In the genomic region with DNA sequence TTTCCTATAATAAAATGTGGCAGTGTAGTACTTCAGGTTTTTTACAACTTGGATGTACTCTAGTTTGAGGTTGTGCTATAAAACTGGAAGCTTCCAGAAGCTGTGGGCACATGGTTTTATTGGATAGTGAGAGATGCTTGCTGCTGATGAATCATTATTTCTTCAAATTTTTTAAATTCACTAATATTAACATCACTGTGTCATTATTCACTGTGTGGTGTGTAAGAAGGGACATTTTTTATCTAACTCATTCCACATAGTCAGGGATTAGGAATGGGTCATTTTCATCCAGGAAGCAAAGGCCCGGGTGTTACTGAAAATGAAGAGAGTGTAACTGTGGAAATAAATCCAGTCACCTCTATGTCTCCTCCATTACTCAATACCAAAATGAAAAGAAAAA, we compare ENCODE assay signal across 23 cellular contexts.
DNase-seq lines count a peak whose midpoint lies in the region; ATAC-seq, FAIRE-seq and TF ChIP-seq lines count a peak whose summit lies in the region.
"Had no signal": no experiment of that assay in that cellular context is flagged by ENCODE, and none has a peak within 500 bp of the region (broad histone marks: within the 10 kb centered on the region; RNA-seq: fewer than 3 reads in every experiment).

No MANE protein-coding gene starts in this region.

- H3K4me3 Mint-ChIP-seq in astrocyte (ENCODE audit: unreplicated experiment) = no peak overlapping the region
- H3K4me3 Mint-ChIP-seq in activated T-helper 2 cell treated with anti-CD3 and anti-CD28 coated beads, Interferon-gamma antibody, Interleukin-2, Interleukin-4, amounts not matched to agents 10 μg/mL and 5 μg/mL and 100 μg/mL, durations not matched to agents 14 hours and 24 hours and 36 hours (ENCODE audit: low read depth) = no peak overlapping the region
- H3K4me3 Mint-ChIP-seq: CD8-positive, alpha-beta memory T cell; neural progenitor cell; stimulated activated effector memory CD8-positive, alpha-beta T cell treated with anti-CD3 and anti-CD28 coated beads, Interleukin-12 subunit alpha, Interleukin-12 subunit beta, amount 100 ng/mL, for 72 hours had no signal

- H3K4me3 ChIP-seq in astrocyte (ENCODE audit: insufficient read depth, low read depth, low read length) (no peak overlapping the region), gastrocnemius medialis (no peak overlapping the region)
- H3K4me3 ChIP-seq: heart right ventricle, neural progenitor cell, prostate gland, vagina had no signal

- no peak for ATAC-seq in gastrocnemius medialis
- ATAC-seq: heart right ventricle; HepG2; stimulated activated effector memory CD8-positive, alpha-beta T cell treated with anti-CD3 and anti-CD28 coated beads, Interleukin-12 subunit alpha, Interleukin-12 subunit beta, amount 100 ng/mL, for 72 hours had no signal

- H3K9me3 Mint-ChIP-seq in astrocyte (ENCODE audit: unreplicated experiment) = peaks cover 2% of the 10 kb centered on the region
- H3K9me3 Mint-ChIP-seq in activated T-helper 2 cell treated with anti-CD3 and anti-CD28 coated beads, Interferon-gamma antibody, Interleukin-2, Interleukin-4, amounts not matched to agents 10 μg/mL and 5 μg/mL and 100 μg/mL, durations not matched to agents 14 hours and 24 hours and 36 hours = peaks cover 8% of the 10 kb centered on the region

- H3K36me3 ChIP-seq in astrocyte (ENCODE audit: insufficient read depth, low read length) = no peaks in the 10 kb centered on the region
- no peaks in the 10 kb centered on the region for H3K36me3 ChIP-seq in gastrocnemius medialis
- H3K36me3 ChIP-seq: heart right ventricle, neural progenitor cell, prostate gland, vagina, WERI-Rb-1 had no signal

- no peak overlapping the region for H3K4me2 ChIP-seq in astrocyte (ENCODE audit: low read length)
- H3K4me2 ChIP-seq: neural progenitor cell had no signal

- no peaks in the 10 kb centered on the region for H3K27me3 ChIP-seq in astrocyte (ENCODE audit: insufficient read depth, low read length)
- no peaks in the 10 kb centered on the region for H3K27me3 ChIP-seq in gastrocnemius medialis
- H3K27me3 ChIP-seq: heart right ventricle, neural progenitor cell, vagina had no signal

- in situ Hi-C loops in gastrocnemius medialis (cut with MboI; ENCODE audit: low sequenced_read_pairs in 4 of 4) = no loop called here

- TF ChIP-seq CTCF in astrocyte (IDR thresholded peaks at IDR 0.05; ENCODE audit: insufficient read depth, low read depth, low read length) = no peak
- TF ChIP-seq CTCF in gastrocnemius medialis (IDR thresholded peaks at IDR 0.05 in 4 of 5, conservative IDR thresholded peaks at IDR 0.05 in 1 of 5) = no peak

- peak; percentile 57 for DNase-seq in AG20443 (ENCODE audit: low spot score)
- peak; percentile 3 for DNase-seq in HT1080 (ENCODE audit: low read depth)
- peak; percentile 75 for DNase-seq in astrocyte (ENCODE audit: low read depth)
- peak; percentile 9 for DNase-seq in myocyte (ENCODE audit: low read depth)
- no peak for DNase-seq in urothelium cell line (ENCODE audit: low spot score)
- DNase-seq in activated T-helper 2 cell treated with anti-CD3 and anti-CD28 coated beads, Interferon-gamma antibody, Interleukin-2, Interleukin-4, amounts not matched to agents 10 μg/mL and 5 μg/mL and 100 μg/mL, durations not matched to agents 14 hours and 24 hours and 36 hours (ENCODE audit: low spot score) = no peak
- no peak for DNase-seq in stimulated activated CD4-positive, alpha-beta T cell treated with anti-CD3 and anti-CD28 coated beads, Interleukin-4, amount 100 ng/mL, for 1 hour
- DNase-seq in gastrocnemius medialis = no peak
- DNase-seq: activated CD4-positive, alpha-beta T cell treated with anti-CD3 and anti-CD28 coated beads, Interleukin-2, amount 50 U/mL, for 48 hours; activated CD8-positive, alpha-beta memory T cell treated with anti-CD3 and anti-CD28 coated beads, Interleukin-2, amount 50 U/mL, for 48 hours; AML-193; CD8-positive, alpha-beta memory T cell; DMS53; heart right ventricle; NCI-H1417 treated with DMSO at 0.1 percent for 48 hours; NCI-H524 treated with DMSO at 0.1 percent for 48 hours; T-helper 2 cell; WERI-Rb-1 had no signal

- H3K27ac Mint-ChIP-seq in astrocyte (ENCODE audit: unreplicated experiment) = no peak overlapping the region
- H3K27ac Mint-ChIP-seq in activated T-helper 2 cell treated with anti-CD3 and anti-CD28 coated beads, Interferon-gamma antibody, Interleukin-2, Interleukin-4, amounts not matched to agents 10 μg/mL and 5 μg/mL and 100 μg/mL, durations not matched to agents 14 hours and 24 hours and 36 hours = no peak overlapping the region
- H3K27ac Mint-ChIP-seq: CD8-positive, alpha-beta memory T cell; neural progenitor cell; stimulated activated effector memory CD8-positive, alpha-beta T cell treated with anti-CD3 and anti-CD28 coated beads, Interleukin-12 subunit alpha, Interleukin-12 subunit beta, amount 100 ng/mL, for 72 hours had no signal

- H3K9me3 ChIP-seq in astrocyte (ENCODE audit: insufficient read depth, low read depth, low read length) (no peaks in the 10 kb centered on the region), gastrocnemius medialis (no peaks in the 10 kb centered on the region)
- H3K9me3 ChIP-seq: prostate gland, vagina had no signal

- FAIRE-seq in astrocyte (lab: Jason Lieb, UNC) (peak; percentile 52), urothelium cell line (lab: Jason Lieb, UNC) (no peak)
- FAIRE-seq: HepG2 had no signal

- no peaks in the 10 kb centered on the region for H4K20me1 ChIP-seq in astrocyte (ENCODE audit: insufficient read depth, low read length)

- no peak for TF ChIP-seq POLR2A in gastrocnemius medialis (IDR thresholded peaks at IDR 0.05)

- H3K9ac ChIP-seq in astrocyte (ENCODE audit: low read length) = no peak overlapping the region
- H3K9ac ChIP-seq: neural progenitor cell had no signal

- no peaks in the 10 kb centered on the region for H3K4me1 ChIP-seq in astrocyte (ENCODE audit: insufficient read depth, low read length)
- no peaks in the 10 kb centered on the region for H3K4me1 ChIP-seq in gastrocnemius medialis
- H3K4me1 ChIP-seq: heart right ventricle, neural progenitor cell, prostate gland, vagina had no signal

- H3K4me1 Mint-ChIP-seq in astrocyte (ENCODE audit: low read depth, unreplicated experiment) = no peaks in the 10 kb centered on the region
- H3K4me1 Mint-ChIP-seq in activated T-helper 2 cell treated with anti-CD3 and anti-CD28 coated beads, Interferon-gamma antibody, Interleukin-2, Interleukin-4, amounts not matched to agents 10 μg/mL and 5 μg/mL and 100 μg/mL, durations not matched to agents 14 hours and 24 hours and 36 hours (ENCODE audit: low read depth) = no peaks in the 10 kb centered on the region
- H3K4me1 Mint-ChIP-seq: CD8-positive, alpha-beta memory T cell; neural progenitor cell; stimulated activated effector memory CD8-positive, alpha-beta T cell treated with anti-CD3 and anti-CD28 coated beads, Interleukin-12 subunit alpha, Interleukin-12 subunit beta, amount 100 ng/mL, for 72 hours had no signal

- H3K27ac ChIP-seq in astrocyte (ENCODE audit: low read depth, low read length) (no peak overlapping the region), gastrocnemius medialis (no peak overlapping the region)
- H3K27ac ChIP-seq: heart right ventricle, neural progenitor cell, prostate gland, vagina, WERI-Rb-1 had no signal

- H3K36me3 Mint-ChIP-seq in astrocyte (ENCODE audit: low read depth, unreplicated experiment) = no peaks in the 10 kb centered on the region
- no peaks in the 10 kb centered on the region for H3K36me3 Mint-ChIP-seq in activated T-helper 2 cell treated with anti-CD3 and anti-CD28 coated beads, Interferon-gamma antibody, Interleukin-2, Interleukin-4, amounts not matched to agents 10 μg/mL and 5 μg/mL and 100 μg/mL, durations not matched to agents 14 hours and 24 hours and 36 hours (ENCODE audit: low read depth)
- H3K36me3 Mint-ChIP-seq: CD8-positive, alpha-beta memory T cell; neural progenitor cell; stimulated activated effector memory CD8-positive, alpha-beta T cell treated with anti-CD3 and anti-CD28 coated beads, Interleukin-12 subunit alpha, Interleukin-12 subunit beta, amount 100 ng/mL, for 72 hours had no signal

- no peaks in the 10 kb centered on the region for H3K79me2 ChIP-seq in astrocyte (ENCODE audit: insufficient read depth, low read length)

- no peaks in the 10 kb centered on the region for H3K27me3 Mint-ChIP-seq in astrocyte (ENCODE audit: low read depth, unreplicated experiment)
- H3K27me3 Mint-ChIP-seq in activated T-helper 2 cell treated with anti-CD3 and anti-CD28 coated beads, Interferon-gamma antibody, Interleukin-2, Interleukin-4, amounts not matched to agents 10 μg/mL and 5 μg/mL and 100 μg/mL, durations not matched to agents 14 hours and 24 hours and 36 hours (ENCODE audit: low read depth) = no peaks in the 10 kb centered on the region
- H3K27me3 Mint-ChIP-seq: CD8-positive, alpha-beta memory T cell had no signal

- no peak overlapping the region for H2AFZ ChIP-seq in astrocyte (ENCODE audit: low read depth, low read length)
- H2AFZ ChIP-seq: neural progenitor cell had no signal

- intact Hi-C loops in activated T-helper 2 cell treated with anti-CD3 and anti-CD28 coated beads, Interferon-gamma antibody, Interleukin-2, Interleukin-4, amounts not matched to agents 10 μg/mL and 5 μg/mL and 100 μg/mL, durations not matched to agents 14 hours and 24 hours and 36 hours (cut with micrococcal nuclease) = no loop called here
- intact Hi-C loops in gastrocnemius medialis (cut with DNase I; ENCODE audit: low total_unique reads) = no loop called here

Comparison
In these comparisons a context has a peak if more than half of its experiments do, and no peak if none do; other contexts are left out.
1. DNase-seq: peak in AG20443 (single experiment), HT1080 (single experiment), astrocyte (single experiment) and myocyte (single experiment); none in urothelium cell line (single experiment), activated T-helper 2 cell treated with anti-CD3 and anti-CD28 coated beads, Interferon-gamma antibody, Interleukin-2, Interleukin-4, amounts not matched to agents 10 μg/mL and 5 μg/mL and 100 μg/mL, durations not matched to agents 14 hours and 24 hours and 36 hours (single experiment), stimulated activated CD4-positive, alpha-beta T cell treated with anti-CD3 and anti-CD28 coated beads, Interleukin-4, amount 100 ng/mL, for 1 hour (single experiment) and gastrocnemius medialis (0 of 2).